Comparison of ENCODE assay signal across 1 cellular context in the genomic region with DNA sequence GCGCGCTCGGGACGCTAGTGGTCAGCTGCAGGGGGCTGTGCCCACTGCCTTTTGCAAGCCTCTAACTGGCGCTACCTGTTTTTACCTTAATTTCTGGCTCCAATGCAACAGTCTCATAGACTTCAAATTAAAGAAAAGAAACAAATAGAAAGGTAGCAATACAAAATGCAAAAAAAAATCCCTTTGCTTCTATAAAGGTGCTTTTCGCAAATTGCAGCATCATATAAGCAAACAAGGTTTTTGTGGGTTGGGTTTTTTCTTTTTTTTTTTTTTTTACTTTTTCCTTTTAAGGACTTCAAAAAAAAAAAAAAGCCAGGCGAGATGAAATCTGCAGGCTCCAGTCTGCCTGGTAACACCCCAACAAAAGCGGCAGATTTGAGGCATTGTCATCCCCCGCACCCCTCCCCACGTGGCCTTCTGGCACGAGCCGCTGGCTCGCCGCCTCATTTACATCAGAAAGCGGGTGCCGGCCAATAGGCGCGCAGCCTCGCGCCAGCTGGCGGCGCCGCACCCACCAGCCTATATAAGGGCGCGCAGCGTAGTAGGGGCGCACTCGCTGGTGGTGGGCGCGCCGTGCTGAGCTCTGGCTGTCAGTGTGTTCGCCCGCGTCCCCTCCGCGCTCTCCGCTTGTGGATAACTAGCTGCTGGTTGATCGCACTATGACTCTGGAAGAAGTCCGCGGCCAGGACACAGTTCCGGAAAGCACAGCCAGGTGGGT.
TF ChIP-seq lines count a peak whose summit lies in the region.

A gene with protein sequence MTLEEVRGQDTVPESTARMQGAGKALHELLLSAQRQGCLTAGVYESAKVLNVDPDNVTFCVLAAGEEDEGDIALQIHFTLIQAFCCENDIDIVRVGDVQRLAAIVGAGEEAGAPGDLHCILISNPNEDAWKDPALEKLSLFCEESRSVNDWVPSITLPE (plus strand): TSS at position 550 of the 718 bp plus-strand sequence. CDS start 110 bp downstream, at position 660.

TF ChIP-seq in WTC11, 78 proteins besides CTCF, POLR2A, EP300 and RAD21 (continued from another document and continues in another):
- TF ChIP-seq, protein P1, sequence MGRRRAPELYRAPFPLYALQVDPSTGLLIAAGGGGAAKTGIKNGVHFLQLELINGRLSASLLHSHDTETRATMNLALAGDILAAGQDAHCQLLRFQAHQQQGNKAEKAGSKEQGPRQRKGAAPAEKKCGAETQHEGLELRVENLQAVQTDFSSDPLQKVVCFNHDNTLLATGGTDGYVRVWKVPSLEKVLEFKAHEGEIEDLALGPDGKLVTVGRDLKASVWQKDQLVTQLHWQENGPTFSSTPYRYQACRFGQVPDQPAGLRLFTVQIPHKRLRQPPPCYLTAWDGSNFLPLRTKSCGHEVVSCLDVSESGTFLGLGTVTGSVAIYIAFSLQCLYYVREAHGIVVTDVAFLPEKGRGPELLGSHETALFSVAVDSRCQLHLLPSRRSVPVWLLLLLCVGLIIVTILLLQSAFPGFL (CRISPR knock-in tag; IDR thresholded peaks at IDR 0.05; ENCODE audit: borderline replicate concordance): no peak
- TF ChIP-seq PRRX2 (CRISPR knock-in tag; IDR thresholded peaks at IDR 0.05): peak; percentile 81; the same call in 1 of the 2 replicates
- TF ChIP-seq, protein P2, sequence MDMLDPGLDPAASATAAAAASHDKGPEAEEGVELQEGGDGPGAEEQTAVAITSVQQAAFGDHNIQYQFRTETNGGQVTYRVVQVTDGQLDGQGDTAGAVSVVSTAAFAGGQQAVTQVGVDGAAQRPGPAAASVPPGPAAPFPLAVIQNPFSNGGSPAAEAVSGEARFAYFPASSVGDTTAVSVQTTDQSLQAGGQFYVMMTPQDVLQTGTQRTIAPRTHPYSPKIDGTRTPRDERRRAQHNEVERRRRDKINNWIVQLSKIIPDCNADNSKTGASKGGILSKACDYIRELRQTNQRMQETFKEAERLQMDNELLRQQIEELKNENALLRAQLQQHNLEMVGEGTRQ (CRISPR knock-in tag; IDR thresholded peaks at IDR 0.05): peak; percentile 84
- peak; percentile 72; the same call in 1 of the 2 replicates for TF ChIP-seq SMAD4 (CRISPR knock-in tag; IDR thresholded peaks at IDR 0.05)
- TF ChIP-seq ZNF396 (CRISPR knock-in tag; IDR thresholded peaks at IDR 0.05; ENCODE audit: borderline replicate concordance): no peak
- TF ChIP-seq, protein P3, sequence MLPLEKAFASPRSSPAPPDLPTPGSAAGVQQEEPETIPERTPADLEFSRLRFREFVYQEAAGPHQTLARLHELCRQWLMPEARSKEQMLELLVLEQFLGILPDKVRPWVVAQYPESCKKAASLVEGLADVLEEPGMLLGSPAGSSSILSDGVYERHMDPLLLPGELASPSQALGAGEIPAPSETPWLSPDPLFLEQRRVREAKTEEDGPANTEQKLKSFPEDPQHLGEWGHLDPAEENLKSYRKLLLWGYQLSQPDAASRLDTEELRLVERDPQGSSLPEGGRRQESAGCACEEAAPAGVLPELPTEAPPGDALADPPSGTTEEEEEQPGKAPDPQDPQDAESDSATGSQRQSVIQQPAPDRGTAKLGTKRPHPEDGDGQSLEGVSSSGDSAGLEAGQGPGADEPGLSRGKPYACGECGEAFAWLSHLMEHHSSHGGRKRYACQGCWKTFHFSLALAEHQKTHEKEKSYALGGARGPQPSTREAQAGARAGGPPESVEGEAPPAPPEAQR (CRISPR knock-in tag; IDR thresholded peaks at IDR 0.05): no peak
- TF ChIP-seq, protein P4, sequence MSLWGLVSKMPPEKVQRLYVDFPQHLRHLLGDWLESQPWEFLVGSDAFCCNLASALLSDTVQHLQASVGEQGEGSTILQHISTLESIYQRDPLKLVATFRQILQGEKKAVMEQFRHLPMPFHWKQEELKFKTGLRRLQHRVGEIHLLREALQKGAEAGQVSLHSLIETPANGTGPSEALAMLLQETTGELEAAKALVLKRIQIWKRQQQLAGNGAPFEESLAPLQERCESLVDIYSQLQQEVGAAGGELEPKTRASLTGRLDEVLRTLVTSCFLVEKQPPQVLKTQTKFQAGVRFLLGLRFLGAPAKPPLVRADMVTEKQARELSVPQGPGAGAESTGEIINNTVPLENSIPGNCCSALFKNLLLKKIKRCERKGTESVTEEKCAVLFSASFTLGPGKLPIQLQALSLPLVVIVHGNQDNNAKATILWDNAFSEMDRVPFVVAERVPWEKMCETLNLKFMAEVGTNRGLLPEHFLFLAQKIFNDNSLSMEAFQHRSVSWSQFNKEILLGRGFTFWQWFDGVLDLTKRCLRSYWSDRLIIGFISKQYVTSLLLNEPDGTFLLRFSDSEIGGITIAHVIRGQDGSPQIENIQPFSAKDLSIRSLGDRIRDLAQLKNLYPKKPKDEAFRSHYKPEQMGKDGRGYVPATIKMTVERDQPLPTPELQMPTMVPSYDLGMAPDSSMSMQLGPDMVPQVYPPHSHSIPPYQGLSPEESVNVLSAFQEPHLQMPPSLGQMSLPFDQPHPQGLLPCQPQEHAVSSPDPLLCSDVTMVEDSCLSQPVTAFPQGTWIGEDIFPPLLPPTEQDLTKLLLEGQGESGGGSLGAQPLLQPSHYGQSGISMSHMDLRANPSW (CRISPR knock-in tag; conservative IDR thresholded peaks at IDR 0.05; ENCODE audit: low read depth): 0 out of 2 replicates have a peak, but pooled peaks have one; percentile 77
- TF ChIP-seq CBFB (CRISPR knock-in tag; IDR thresholded peaks at IDR 0.05; ENCODE audit: low read depth): no peak
- TF ChIP-seq, protein P5, sequence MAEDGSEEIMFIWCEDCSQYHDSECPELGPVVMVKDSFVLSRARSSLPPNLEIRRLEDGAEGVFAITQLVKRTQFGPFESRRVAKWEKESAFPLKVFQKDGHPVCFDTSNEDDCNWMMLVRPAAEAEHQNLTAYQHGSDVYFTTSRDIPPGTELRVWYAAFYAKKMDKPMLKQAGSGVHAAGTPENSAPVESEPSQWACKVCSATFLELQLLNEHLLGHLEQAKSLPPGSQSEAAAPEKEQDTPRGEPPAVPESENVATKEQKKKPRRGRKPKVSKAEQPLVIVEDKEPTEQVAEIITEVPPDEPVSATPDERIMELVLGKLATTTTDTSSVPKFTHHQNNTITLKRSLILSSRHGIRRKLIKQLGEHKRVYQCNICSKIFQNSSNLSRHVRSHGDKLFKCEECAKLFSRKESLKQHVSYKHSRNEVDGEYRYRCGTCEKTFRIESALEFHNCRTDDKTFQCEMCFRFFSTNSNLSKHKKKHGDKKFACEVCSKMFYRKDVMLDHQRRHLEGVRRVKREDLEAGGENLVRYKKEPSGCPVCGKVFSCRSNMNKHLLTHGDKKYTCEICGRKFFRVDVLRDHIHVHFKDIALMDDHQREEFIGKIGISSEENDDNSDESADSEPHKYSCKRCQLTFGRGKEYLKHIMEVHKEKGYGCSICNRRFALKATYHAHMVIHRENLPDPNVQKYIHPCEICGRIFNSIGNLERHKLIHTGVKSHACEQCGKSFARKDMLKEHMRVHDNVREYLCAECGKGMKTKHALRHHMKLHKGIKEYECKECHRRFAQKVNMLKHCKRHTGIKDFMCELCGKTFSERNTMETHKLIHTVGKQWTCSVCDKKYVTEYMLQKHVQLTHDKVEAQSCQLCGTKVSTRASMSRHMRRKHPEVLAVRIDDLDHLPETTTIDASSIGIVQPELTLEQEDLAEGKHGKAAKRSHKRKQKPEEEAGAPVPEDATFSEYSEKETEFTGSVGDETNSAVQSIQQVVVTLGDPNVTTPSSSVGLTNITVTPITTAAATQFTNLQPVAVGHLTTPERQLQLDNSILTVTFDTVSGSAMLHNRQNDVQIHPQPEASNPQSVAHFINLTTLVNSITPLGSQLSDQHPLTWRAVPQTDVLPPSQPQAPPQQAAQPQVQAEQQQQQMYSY (CRISPR knock-in tag; IDR thresholded peaks at IDR 0.05): no peak
- TF ChIP-seq, protein P6, sequence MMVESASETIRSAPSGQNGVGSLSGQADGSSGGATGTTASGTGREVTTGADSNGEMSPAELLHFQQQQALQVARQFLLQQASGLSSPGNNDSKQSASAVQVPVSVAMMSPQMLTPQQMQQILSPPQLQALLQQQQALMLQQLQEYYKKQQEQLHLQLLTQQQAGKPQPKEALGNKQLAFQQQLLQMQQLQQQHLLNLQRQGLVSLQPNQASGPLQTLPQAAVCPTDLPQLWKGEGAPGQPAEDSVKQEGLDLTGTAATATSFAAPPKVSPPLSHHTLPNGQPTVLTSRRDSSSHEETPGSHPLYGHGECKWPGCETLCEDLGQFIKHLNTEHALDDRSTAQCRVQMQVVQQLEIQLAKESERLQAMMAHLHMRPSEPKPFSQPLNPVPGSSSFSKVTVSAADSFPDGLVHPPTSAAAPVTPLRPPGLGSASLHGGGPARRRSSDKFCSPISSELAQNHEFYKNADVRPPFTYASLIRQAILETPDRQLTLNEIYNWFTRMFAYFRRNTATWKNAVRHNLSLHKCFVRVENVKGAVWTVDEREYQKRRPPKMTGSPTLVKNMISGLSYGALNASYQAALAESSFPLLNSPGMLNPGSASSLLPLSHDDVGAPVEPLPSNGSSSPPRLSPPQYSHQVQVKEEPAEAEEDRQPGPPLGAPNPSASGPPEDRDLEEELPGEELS (CRISPR knock-in tag; IDR thresholded peaks at IDR 0.05): no peak; the same call in 1 of the 2 replicates
- TF ChIP-seq, protein P7, sequence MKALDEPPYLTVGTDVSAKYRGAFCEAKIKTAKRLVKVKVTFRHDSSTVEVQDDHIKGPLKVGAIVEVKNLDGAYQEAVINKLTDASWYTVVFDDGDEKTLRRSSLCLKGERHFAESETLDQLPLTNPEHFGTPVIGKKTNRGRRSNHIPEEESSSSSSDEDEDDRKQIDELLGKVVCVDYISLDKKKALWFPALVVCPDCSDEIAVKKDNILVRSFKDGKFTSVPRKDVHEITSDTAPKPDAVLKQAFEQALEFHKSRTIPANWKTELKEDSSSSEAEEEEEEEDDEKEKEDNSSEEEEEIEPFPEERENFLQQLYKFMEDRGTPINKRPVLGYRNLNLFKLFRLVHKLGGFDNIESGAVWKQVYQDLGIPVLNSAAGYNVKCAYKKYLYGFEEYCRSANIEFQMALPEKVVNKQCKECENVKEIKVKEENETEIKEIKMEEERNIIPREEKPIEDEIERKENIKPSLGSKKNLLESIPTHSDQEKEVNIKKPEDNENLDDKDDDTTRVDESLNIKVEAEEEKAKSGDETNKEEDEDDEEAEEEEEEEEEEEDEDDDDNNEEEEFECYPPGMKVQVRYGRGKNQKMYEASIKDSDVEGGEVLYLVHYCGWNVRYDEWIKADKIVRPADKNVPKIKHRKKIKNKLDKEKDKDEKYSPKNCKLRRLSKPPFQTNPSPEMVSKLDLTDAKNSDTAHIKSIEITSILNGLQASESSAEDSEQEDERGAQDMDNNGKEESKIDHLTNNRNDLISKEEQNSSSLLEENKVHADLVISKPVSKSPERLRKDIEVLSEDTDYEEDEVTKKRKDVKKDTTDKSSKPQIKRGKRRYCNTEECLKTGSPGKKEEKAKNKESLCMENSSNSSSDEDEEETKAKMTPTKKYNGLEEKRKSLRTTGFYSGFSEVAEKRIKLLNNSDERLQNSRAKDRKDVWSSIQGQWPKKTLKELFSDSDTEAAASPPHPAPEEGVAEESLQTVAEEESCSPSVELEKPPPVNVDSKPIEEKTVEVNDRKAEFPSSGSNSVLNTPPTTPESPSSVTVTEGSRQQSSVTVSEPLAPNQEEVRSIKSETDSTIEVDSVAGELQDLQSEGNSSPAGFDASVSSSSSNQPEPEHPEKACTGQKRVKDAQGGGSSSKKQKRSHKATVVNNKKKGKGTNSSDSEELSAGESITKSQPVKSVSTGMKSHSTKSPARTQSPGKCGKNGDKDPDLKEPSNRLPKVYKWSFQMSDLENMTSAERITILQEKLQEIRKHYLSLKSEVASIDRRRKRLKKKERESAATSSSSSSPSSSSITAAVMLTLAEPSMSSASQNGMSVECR (CRISPR knock-in tag; IDR thresholded peaks at IDR 0.05; ENCODE audit: borderline replicate concordance): peak; percentile 81; the same call in 1 of the 2 replicates
- TF ChIP-seq, protein P8, sequence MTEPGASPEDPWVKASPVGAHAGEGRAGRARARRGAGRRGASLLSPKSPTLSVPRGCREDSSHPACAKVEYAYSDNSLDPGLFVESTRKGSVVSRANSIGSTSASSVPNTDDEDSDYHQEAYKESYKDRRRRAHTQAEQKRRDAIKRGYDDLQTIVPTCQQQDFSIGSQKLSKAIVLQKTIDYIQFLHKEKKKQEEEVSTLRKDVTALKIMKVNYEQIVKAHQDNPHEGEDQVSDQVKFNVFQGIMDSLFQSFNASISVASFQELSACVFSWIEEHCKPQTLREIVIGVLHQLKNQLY (CRISPR knock-in tag; IDR thresholded peaks at IDR 0.05): 0 out of 2 replicates have a peak, but pooled peaks have one; percentile 51
- peak; percentile 85 for TF ChIP-seq FOXK1 (CRISPR knock-in tag; IDR thresholded peaks at IDR 0.05)
- peak; percentile 45; the same call in 1 of the 2 replicates for TF ChIP-seq KAT7 (CRISPR knock-in tag; IDR thresholded peaks at IDR 0.05; ENCODE audit: borderline replicate concordance)
- TF ChIP-seq, protein P9, sequence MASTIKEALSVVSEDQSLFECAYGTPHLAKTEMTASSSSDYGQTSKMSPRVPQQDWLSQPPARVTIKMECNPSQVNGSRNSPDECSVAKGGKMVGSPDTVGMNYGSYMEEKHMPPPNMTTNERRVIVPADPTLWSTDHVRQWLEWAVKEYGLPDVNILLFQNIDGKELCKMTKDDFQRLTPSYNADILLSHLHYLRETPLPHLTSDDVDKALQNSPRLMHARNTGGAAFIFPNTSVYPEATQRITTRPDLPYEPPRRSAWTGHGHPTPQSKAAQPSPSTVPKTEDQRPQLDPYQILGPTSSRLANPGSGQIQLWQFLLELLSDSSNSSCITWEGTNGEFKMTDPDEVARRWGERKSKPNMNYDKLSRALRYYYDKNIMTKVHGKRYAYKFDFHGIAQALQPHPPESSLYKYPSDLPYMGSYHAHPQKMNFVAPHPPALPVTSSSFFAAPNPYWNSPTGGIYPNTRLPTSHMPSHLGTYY (CRISPR knock-in tag; IDR thresholded peaks at IDR 0.05): 0 out of 2 replicates have a peak, but pooled peaks have one; percentile 62
- 0 out of 2 replicates have a peak, but pooled peaks have one; percentile 22 for TF ChIP-seq ZBTB21 (CRISPR knock-in tag; IDR thresholded peaks at IDR 0.05; ENCODE audit: borderline replicate concordance)
- no peak for TF ChIP-seq NR1H2 (CRISPR knock-in tag; IDR thresholded peaks at IDR 0.05)
- TF ChIP-seq, protein P10, sequence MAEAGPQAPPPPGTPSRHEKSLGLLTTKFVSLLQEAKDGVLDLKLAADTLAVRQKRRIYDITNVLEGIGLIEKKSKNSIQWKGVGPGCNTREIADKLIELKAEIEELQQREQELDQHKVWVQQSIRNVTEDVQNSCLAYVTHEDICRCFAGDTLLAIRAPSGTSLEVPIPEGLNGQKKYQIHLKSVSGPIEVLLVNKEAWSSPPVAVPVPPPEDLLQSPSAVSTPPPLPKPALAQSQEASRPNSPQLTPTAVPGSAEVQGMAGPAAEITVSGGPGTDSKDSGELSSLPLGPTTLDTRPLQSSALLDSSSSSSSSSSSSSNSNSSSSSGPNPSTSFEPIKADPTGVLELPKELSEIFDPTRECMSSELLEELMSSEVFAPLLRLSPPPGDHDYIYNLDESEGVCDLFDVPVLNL (CRISPR knock-in tag; IDR thresholded peaks at IDR 0.05; ENCODE audit: borderline replicate concordance, low read depth): 0 out of 2 replicates have a peak, but pooled peaks have one; percentile 41
- no peak for TF ChIP-seq EMX1 (CRISPR knock-in tag; IDR thresholded peaks at IDR 0.05)
- no peak for TF ChIP-seq NR3C1 (CRISPR knock-in tag; conservative IDR thresholded peaks at IDR 0.05; ENCODE audit: low read depth)
- TF ChIP-seq OVOL2 (CRISPR knock-in tag; IDR thresholded peaks at IDR 0.05; ENCODE audit: borderline replicate concordance): no peak
- peak; percentile 94 for TF ChIP-seq ZNF416 (CRISPR knock-in tag; IDR thresholded peaks at IDR 0.05)
- TF ChIP-seq IRF2 (CRISPR knock-in tag; IDR thresholded peaks at IDR 0.05; ENCODE audit: borderline replicate concordance, low read depth): no peak
- TF ChIP-seq, protein P11, sequence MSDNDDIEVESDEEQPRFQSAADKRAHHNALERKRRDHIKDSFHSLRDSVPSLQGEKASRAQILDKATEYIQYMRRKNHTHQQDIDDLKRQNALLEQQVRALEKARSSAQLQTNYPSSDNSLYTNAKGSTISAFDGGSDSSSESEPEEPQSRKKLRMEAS (CRISPR knock-in tag; IDR thresholded peaks at IDR 0.05): peak; percentile 79
- TF ChIP-seq, protein P12, sequence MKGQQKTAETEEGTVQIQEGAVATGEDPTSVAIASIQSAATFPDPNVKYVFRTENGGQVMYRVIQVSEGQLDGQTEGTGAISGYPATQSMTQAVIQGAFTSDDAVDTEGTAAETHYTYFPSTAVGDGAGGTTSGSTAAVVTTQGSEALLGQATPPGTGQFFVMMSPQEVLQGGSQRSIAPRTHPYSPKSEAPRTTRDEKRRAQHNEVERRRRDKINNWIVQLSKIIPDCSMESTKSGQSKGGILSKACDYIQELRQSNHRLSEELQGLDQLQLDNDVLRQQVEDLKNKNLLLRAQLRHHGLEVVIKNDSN (CRISPR knock-in tag; IDR thresholded peaks at IDR 0.05): peak; percentile 88
